In the genomic region with DNA sequence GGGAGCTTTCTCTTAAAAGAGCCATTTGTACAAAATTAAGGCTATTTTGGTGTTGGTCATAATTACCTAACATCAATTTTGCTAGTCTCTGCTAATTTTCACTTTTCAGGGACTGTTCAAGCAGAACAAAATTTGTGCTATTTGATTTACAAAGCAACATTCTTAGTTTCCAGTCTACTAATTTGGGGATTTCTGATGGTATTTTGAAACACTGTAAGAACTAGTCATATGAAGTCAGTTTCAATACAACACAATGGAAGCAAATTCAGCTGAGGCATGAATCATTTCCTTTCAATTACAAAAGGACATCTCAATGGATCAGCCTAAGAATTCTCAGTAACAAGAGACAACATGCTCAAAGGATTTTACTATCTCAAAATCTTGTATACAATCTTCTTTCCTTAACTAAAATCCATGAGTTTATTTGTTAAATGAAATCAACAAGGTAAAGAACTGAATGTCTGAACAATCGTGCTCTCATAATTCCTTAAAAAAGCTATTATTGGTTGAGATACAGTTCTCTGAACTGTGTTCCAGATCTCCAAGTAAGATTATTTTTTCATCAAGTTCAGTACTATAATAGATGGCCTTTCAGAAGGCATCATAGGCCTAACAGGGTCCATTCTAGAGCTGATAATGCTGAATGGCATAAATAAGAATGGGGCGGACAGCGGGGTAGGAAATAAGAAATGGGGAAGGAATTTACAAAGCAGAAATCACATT, we compare ENCODE assay signal across 10 cellular contexts.
A peak's percentile ranks its signal among the peaks of the same experiment; 100 is the strongest.
DNase-seq lines count a peak whose midpoint lies in the region; ATAC-seq and TF ChIP-seq lines count a peak whose summit lies in the region.
"Had no signal": no experiment of that assay in that cellular context is flagged by ENCODE, and none has a peak within 500 bp of the region (broad histone marks: within the 10 kb centered on the region; RNA-seq: fewer than 3 reads in every experiment).

No MANE protein-coding gene starts in this region.

- peak overlapping the region in 1 of 4 donors; percentile 25 for H3K27ac ChIP-seq in esophagus muscularis mucosa (replicated peaks in 1 of 4)
- H3K27ac ChIP-seq: colonic mucosa had no signal

- H3K4me1 ChIP-seq in esophagus muscularis mucosa, result peaks cover 0 to 5% (median 1%) of the 10 kb centered on the region in 4 donors
- H3K4me1 ChIP-seq: colonic mucosa had no signal

- no peaks in the 10 kb centered on the region for H3K27me3 ChIP-seq in esophagus muscularis mucosa
- H3K27me3 ChIP-seq: colonic mucosa had no signal

- no peaks in the 10 kb centered on the region for H3K9me3 ChIP-seq in esophagus muscularis mucosa
- H3K9me3 ChIP-seq: colonic mucosa had no signal

- ATAC-seq in GM21390 (IDR thresholded peaks at IDR 0.05; ENCODE audit: unreplicated experiment) (peak; percentile 75), HG03575 (IDR thresholded peaks at IDR 0.05; ENCODE audit: extremely low read depth, insufficient number of reproducible peaks, low FRiP score, unreplicated experiment) (peak; percentile 56), esophagus mucosa (peak; percentile 77), HG03045 (IDR thresholded peaks at IDR 0.05; ENCODE audit: unreplicated experiment) (no peak)
- ATAC-seq: WTC11 had no signal

- DNase-seq in COLO829 (ENCODE audit: low spot score) (peak; percentile 88), esophagus muscularis mucosa (ENCODE audit: extremely low spot score) (no peak), NCI-H2081 treated with DMSO at 0.1 percent for 48 hours (lab: John Stamatoyannopoulos, UW) (no peak)
- DNase-seq in effector CD8-positive, alpha-beta T cell (lab: John Stamatoyannopoulos, UW), result no peak
- DNase-seq: colonic mucosa had no signal

- no peak overlapping the region for H3K4me3 ChIP-seq in esophagus muscularis mucosa
- H3K4me3 ChIP-seq: colonic mucosa had no signal

- TF ChIP-seq CTCF in esophagus muscularis mucosa (IDR thresholded peaks at IDR 0.05), result no peak

- no peak for TF ChIP-seq POLR2A in esophagus muscularis mucosa (IDR thresholded peaks at IDR 0.05; ENCODE audit: low read depth)

- intact Hi-C loops in esophagus muscularis mucosa (cut with DNase I), result no loop called here

- 96% methylated on average over 3 of the region's 3 CpGs for WGBS in esophagus muscularis mucosa

- no peaks in the 10 kb centered on the region for H3K36me3 ChIP-seq in esophagus muscularis mucosa
- H3K36me3 ChIP-seq: colonic mucosa had no signal

- no peak for TF ChIP-seq EP300 in esophagus muscularis mucosa (IDR thresholded peaks at IDR 0.05)
